Comparison of ENCODE assay signal across 10 cellular contexts in genomic region chr7:102291056-102291915, GRCh38. TPM values are rescaled to one million over a fixed set of nuclear protein-coding genes. Genes with fewer than 3 reads are reported as not detected.
DNase-seq lines count a peak whose midpoint lies in the region; ATAC-seq and TF ChIP-seq lines count a peak whose summit lies in the region.
"Had no signal": no experiment of that assay in that cellular context is flagged by ENCODE, and none has a peak within 500 bp of the region (broad histone marks: within the 10 kb centered on the region; RNA-seq: fewer than 3 reads in every experiment).

No MANE protein-coding gene starts in this region.

- no peaks in the 10 kb centered on the region for H3K27me3 Mint-ChIP-seq in activated CD4-positive, alpha-beta memory T cell treated with anti-CD3 and anti-CD28 coated beads for 36 hours
- H3K27me3 Mint-ChIP-seq in activated CD4-positive, alpha-beta memory T cell treated with anti-CD3 and anti-CD28 coated beads, Interleukin-2, amount 10 ng/mL, durations not matched to agents 7 days and 5 days, result peaks cover 15% of the 10 kb centered on the region
- H3K27me3 Mint-ChIP-seq in H9 (ENCODE audit: low read depth), result peaks cover 15% of the 10 kb centered on the region
- no peaks in the 10 kb centered on the region for H3K27me3 Mint-ChIP-seq in T-cell

- H3K23ac ChIP-seq in H9 (ENCODE audit: insufficient read length, low read depth, low read length), result no peak overlapping the region

- no peak overlapping the region for H3K4ac ChIP-seq in H9 (ENCODE audit: low read depth, low read length)

- no peak overlapping the region for H3K56ac ChIP-seq in H9 (ENCODE audit: insufficient read length, low read depth, low read length)

- no peak overlapping the region for H2AFZ ChIP-seq in H9 (ENCODE audit: low read length)

- intact Hi-C loops in activated CD4-positive, alpha-beta memory T cell treated with anti-CD3 and anti-CD28 coated beads for 36 hours (cut with micrococcal nuclease), result no loop called here
- intact Hi-C loops in ascending aorta (cut with DNase I), result no loop called here

- no peak overlapping the region for H3K27ac Mint-ChIP-seq in activated CD4-positive, alpha-beta memory T cell treated with anti-CD3 and anti-CD28 coated beads for 36 hours
- no peak overlapping the region for H3K27ac Mint-ChIP-seq in activated CD4-positive, alpha-beta memory T cell treated with anti-CD3 and anti-CD28 coated beads, Interleukin-2, amount 10 ng/mL, durations not matched to agents 7 days and 5 days
- H3K27ac Mint-ChIP-seq in H9, result peak overlapping the region in 2 of 3 experiments; percentile 31 to 42; a peak in 3 of 7 replicates
- no peak overlapping the region for H3K27ac Mint-ChIP-seq in T-cell

- POLR2A ChIA-PET in activated CD4-positive, alpha-beta memory T cell treated with anti-CD3 and anti-CD28 coated beads for 36 hours (lab: Charles Lee), result no interaction called here
- POLR2A ChIA-PET in activated CD4-positive, alpha-beta memory T cell treated with anti-CD3 and anti-CD28 coated beads, Interleukin-2, amount 10 ng/mL, durations not matched to agents 7 days and 5 days (lab: Charles Lee), result no interaction called here
- POLR2A ChIA-PET in T-cell (lab: Charles Lee), result no interaction called here

- no peak overlapping the region for H3K4me3 ChIP-seq in ascending aorta

- H3K9me3 Mint-ChIP-seq in activated CD4-positive, alpha-beta memory T cell treated with anti-CD3 and anti-CD28 coated beads for 36 hours, result no peaks in the 10 kb centered on the region
- no peaks in the 10 kb centered on the region for H3K9me3 Mint-ChIP-seq in activated CD4-positive, alpha-beta memory T cell treated with anti-CD3 and anti-CD28 coated beads, Interleukin-2, amount 10 ng/mL, durations not matched to agents 7 days and 5 days
- H3K9me3 Mint-ChIP-seq in H9 (no peaks in the 10 kb centered on the region; a peak in 1 of 5 replicates), T-cell (no peaks in the 10 kb centered on the region)

- no peak overlapping the region for H2BK120ac ChIP-seq in H9 (ENCODE audit: low read depth, low read length, poor library complexity, severe bottlenecking)

- no peak overlapping the region for H3T11ph ChIP-seq in H9 (ENCODE audit: low read length)

- no peak overlapping the region for H3K27ac ChIP-seq in H9 (ENCODE audit: insufficient read length, low read depth, low read length)
- H3K27ac ChIP-seq in ascending aorta, result no peak overlapping the region

- H4K5ac ChIP-seq in H9 (ENCODE audit: insufficient read length, low read depth, low read length), result no peak overlapping the region

- H3K4me3 Mint-ChIP-seq in activated CD4-positive, alpha-beta memory T cell treated with anti-CD3 and anti-CD28 coated beads for 36 hours, result no peak overlapping the region
- H3K4me3 Mint-ChIP-seq in activated CD4-positive, alpha-beta memory T cell treated with anti-CD3 and anti-CD28 coated beads, Interleukin-2, amount 10 ng/mL, durations not matched to agents 7 days and 5 days, result no peak overlapping the region
- H3K4me3 Mint-ChIP-seq in H9 (no peak overlapping the region), T-cell (peak overlapping the region in 1 of 3 donors; percentile 49)

- no CpG with 5 or more reads among the region's 18 CpGs for WGBS in H9 (ENCODE audit: extremely low coverage, insufficient read length, low lambda C conversion rate)

- no peaks in the 10 kb centered on the region for H3K27me3 ChIP-seq in H9 (ENCODE audit: insufficient read depth, low read length)
- H3K27me3 ChIP-seq in ascending aorta, result no peaks in the 10 kb centered on the region

- peaks cover 2% of the 10 kb centered on the region for H4K20me1 ChIP-seq in H9 (ENCODE audit: control insufficient read depth, insufficient read depth, insufficient read length)

- no peak overlapping the region for H3K9ac ChIP-seq in H9 (ENCODE audit: extremely low read depth, insufficient read length, low read length)

- H2BK15ac ChIP-seq in H9 (ENCODE audit: low read depth, low read length), result no peak overlapping the region

- peaks cover 10% of the 10 kb centered on the region for H3K23me2 ChIP-seq in H9 (ENCODE audit: insufficient read length, low read depth, low read length, poor library complexity, severe bottlenecking)

- H3K36me3 Mint-ChIP-seq in activated CD4-positive, alpha-beta memory T cell treated with anti-CD3 and anti-CD28 coated beads for 36 hours, result no peaks in the 10 kb centered on the region
- no peaks in the 10 kb centered on the region for H3K36me3 Mint-ChIP-seq in activated CD4-positive, alpha-beta memory T cell treated with anti-CD3 and anti-CD28 coated beads, Interleukin-2, amount 10 ng/mL, durations not matched to agents 7 days and 5 days (ENCODE audit: low read depth)
- no peaks in the 10 kb centered on the region for H3K36me3 Mint-ChIP-seq in H9 (ENCODE audit: insufficient read depth in 1 of 3, low read depth in 3 of 3)
- H3K36me3 Mint-ChIP-seq in T-cell, result no peaks in the 10 kb centered on the region

- H2BK12ac ChIP-seq in H9 (ENCODE audit: insufficient read length, low read depth, low read length), result no peak overlapping the region

- peak in 1 of 4 experiments; percentile 75 for ATAC-seq in T-cell (replicated peaks in 1 of 4)
- ATAC-seq: Panc1 had no signal

- no peak for TF ChIP-seq CTCF in H9 (conservative IDR thresholded peaks at IDR 0.05)
- TF ChIP-seq CTCF in ascending aorta (IDR thresholded peaks at IDR 0.05), result no peak

- H2BK20ac ChIP-seq in H9 (ENCODE audit: low read depth, low read length, poor library complexity, severe bottlenecking), result no peak overlapping the region

- no peaks in the 10 kb centered on the region for H3K79me2 ChIP-seq in H9 (ENCODE audit: insufficient read depth, low read length)

- no peak overlapping the region for H4K91ac ChIP-seq in H9 (ENCODE audit: insufficient read length, low read depth, low read length)

- no peak overlapping the region for H2BK5ac ChIP-seq in H9 (ENCODE audit: insufficient read length, low read length)

- H3K4me2 ChIP-seq in H9 (ENCODE audit: insufficient read depth, insufficient read length, low read length), result no peak overlapping the region

- H3K14ac ChIP-seq in H9 (ENCODE audit: insufficient read depth, low read length), result no peak overlapping the region

- no peak overlapping the region for H4K8ac ChIP-seq in H9 (replicated peaks; ENCODE audit: insufficient read length, low read depth, low read length)

- no peaks in the 10 kb centered on the region for H3K36me3 ChIP-seq in ascending aorta

- H3K4me1 Mint-ChIP-seq in activated CD4-positive, alpha-beta memory T cell treated with anti-CD3 and anti-CD28 coated beads for 36 hours (ENCODE audit: low read depth), result peaks cover 24% of the 10 kb centered on the region
- peaks cover 13% of the 10 kb centered on the region for H3K4me1 Mint-ChIP-seq in activated CD4-positive, alpha-beta memory T cell treated with anti-CD3 and anti-CD28 coated beads, Interleukin-2, amount 10 ng/mL, durations not matched to agents 7 days and 5 days
- H3K4me1 Mint-ChIP-seq in H9 (peaks cover 30 to 47% of the 10 kb centered on the region in 2 experiments), T-cell (peaks cover 21 to 31% (median 25%) of the 10 kb centered on the region in 3 donors)

- peak; percentile 61 for DNase-seq in activated CD4-positive, alpha-beta memory T cell treated with anti-CD3 and anti-CD28 coated beads for 36 hours
- DNase-seq in activated CD4-positive, alpha-beta memory T cell treated with anti-CD3 and anti-CD28 coated beads, Interleukin-2, amount 10 ng/mL, durations not matched to agents 7 days and 5 days, result no peak
- DNase-seq in H9 (no peak), T-cell (peak in 21 of 34 experiments; percentile 13 to 58 (median 33)), ascending aorta (ENCODE audit: low spot score in 2 of 2) (no peak), COLO668 (lab: John Stamatoyannopoulos, UW; ENCODE audit: unreplicated experiment) (no peak), SKM-1 (lab: John Stamatoyannopoulos, UW; ENCODE audit: unreplicated experiment) (no peak)
- DNase-seq in stimulated activated CD4-positive, alpha-beta T cell treated with anti-CD3 and anti-CD28 coated beads, Interleukin-4, amount 100 ng/mL, for 4 hours, result peak; percentile 19 to 62
- DNase-seq: ACHN had no signal

- H3K18ac ChIP-seq in H9 (ENCODE audit: insufficient read length, low read depth, low read length), result no peak overlapping the region

- no peaks in the 10 kb centered on the region for H3K4me1 ChIP-seq in H9 (ENCODE audit: insufficient read depth, low read length)
- H3K4me1 ChIP-seq in ascending aorta, result peaks cover 5% of the 10 kb centered on the region in 2 donors

- H2AK5ac ChIP-seq in H9 (ENCODE audit: insufficient read length, low read length), result no peak overlapping the region

- CTCF ChIA-PET in activated CD4-positive, alpha-beta memory T cell treated with anti-CD3 and anti-CD28 coated beads for 36 hours (lab: Charles Lee), result interaction anchor here (1.2 kb wide), 1 partner anchor 11 kb away, joined by 3 read pairs; no protein-coding TSS in a partner anchor
- CTCF ChIA-PET in activated CD4-positive, alpha-beta memory T cell treated with anti-CD3 and anti-CD28 coated beads, Interleukin-2, amount 10 ng/mL, durations not matched to agents 7 days and 5 days (lab: Charles Lee), result no interaction called here
- CTCF ChIA-PET in T-cell (lab: Charles Lee), result interaction anchor here (0.6 to 0.9 kb wide), 4 partner anchors 17 to 117 kb away, joined by 3 to 4 read pairs (median 3); no protein-coding TSS in a partner anchor

- H3K79me1 ChIP-seq in H9 (ENCODE audit: insufficient read depth, low read depth, low read length, poor library complexity, severe bottlenecking), result no peaks in the 10 kb centered on the region

- H3K9me3 ChIP-seq in H9 (ENCODE audit: control insufficient read depth, low read depth, low read length) (no peaks in the 10 kb centered on the region), ascending aorta (no peaks in the 10 kb centered on the region)

RNA-seq across cellular contexts. Expression of gene SH2B2, which starts 4.6 kb away (rescaled TPM):
- 1 to 10 TPM; 3.8 to 4.7 TPM for total RNA-seq in activated CD4-positive, alpha-beta memory T cell treated with anti-CD3 and anti-CD28 coated beads for 36 hours
- 1 to 10 TPM; 2.1 to 2.3 TPM for total RNA-seq in activated CD4-positive, alpha-beta memory T cell treated with anti-CD3 and anti-CD28 coated beads, Interleukin-2, amount 10 ng/mL, durations not matched to agents 7 days and 5 days
- 9.4 and 10.4 TPM in 2 replicates for total RNA-seq in H9 (2021)
- 1 to 10 TPM in 4 of 5 donors, under 1 TPM in 1; 0.90 to 5.0 (median 2.5) TPM for total RNA-seq in T-cell
- 4.2 TPM for total RNA-seq in ascending aorta

Comparison
In these comparisons a context has a peak if more than half of its experiments do, and no peak if none do; other contexts are left out.
1. DNase-seq: peak in activated CD4-positive, alpha-beta memory T cell treated with anti-CD3 and anti-CD28 coated beads for 36 hours (single experiment), T-cell (21 of 34) and stimulated activated CD4-positive, alpha-beta T cell treated with anti-CD3 and anti-CD28 coated beads, Interleukin-4, amount 100 ng/mL, for 4 hours (2 of 2); none in activated CD4-positive, alpha-beta memory T cell treated with anti-CD3 and anti-CD28 coated beads, Interleukin-2, amount 10 ng/mL, durations not matched to agents 7 days and 5 days (single experiment), H9 (single experiment), ascending aorta (0 of 2), COLO668 (single experiment) and SKM-1 (single experiment).
2. H3K27ac Mint-ChIP-seq: peak in H9 (2 of 3); none in activated CD4-positive, alpha-beta memory T cell treated with anti-CD3 and anti-CD28 coated beads for 36 hours (single experiment), activated CD4-positive, alpha-beta memory T cell treated with anti-CD3 and anti-CD28 coated beads, Interleukin-2, amount 10 ng/mL, durations not matched to agents 7 days and 5 days (single experiment) and T-cell (0 of 2).